In genomic region chr20:32189123-32189410, GRCh38 we compare ENCODE assay signal across 10 cellular contexts. TPM values are rescaled to one million over a fixed set of nuclear protein-coding genes. Genes with fewer than 3 reads are reported as not detected.
A peak's percentile ranks its signal among the peaks of the same experiment; 100 is the strongest.
DNase-seq lines count a peak whose midpoint lies in the region; ATAC-seq and TF ChIP-seq lines count a peak whose summit lies in the region.
"Had no signal": no experiment of that assay in that cellular context is flagged by ENCODE, and none has a peak within 500 bp of the region (broad histone marks: within the 10 kb centered on the region; RNA-seq: fewer than 3 reads in every experiment).

No MANE protein-coding gene starts in this region.

- DNase-seq in stimulated activated naive CD8-positive, alpha-beta T cell treated with anti-CD3 and anti-CD28 coated beads, Interleukin-15, Interleukin-2, amounts not matched to agents 100 U/mL and 50 U/mL, for 24 hours, result no peak
- DNase-seq in natural killer cell (no peak), globus pallidus (ENCODE audit: low spot score) (no peak), GF-D8 (lab: John Stamatoyannopoulos, UW) (no peak)
- no peak for DNase-seq in NK-92 treated with Interleukin-12 subunit alpha and Interleukin-12 subunit beta, amount 100 ng/mL, for 24 hours (lab: John Stamatoyannopoulos, UW)
- DNase-seq: activated gamma-delta T cell, NCI-H446 had no signal

- H3K36me3 Mint-ChIP-seq in stimulated activated naive CD8-positive, alpha-beta T cell treated with anti-CD3 and anti-CD28 coated beads, Interleukin-15, Interleukin-2, amounts not matched to agents 100 ng/mL and 50 ng/mL, for 24 hours (ENCODE audit: low read depth), result peaks cover 22% of the 10 kb centered on the region
- no peaks in the 10 kb centered on the region for H3K36me3 Mint-ChIP-seq in natural killer cell

- H3K4me3 Mint-ChIP-seq in stimulated activated naive CD8-positive, alpha-beta T cell treated with anti-CD3 and anti-CD28 coated beads, Interleukin-15, Interleukin-2, amounts not matched to agents 100 ng/mL and 50 ng/mL, for 24 hours, result peak overlapping the region; percentile 78
- H3K4me3 Mint-ChIP-seq in natural killer cell, result peak overlapping the region; percentile 82

- H3K9me3 Mint-ChIP-seq in stimulated activated naive CD8-positive, alpha-beta T cell treated with anti-CD3 and anti-CD28 coated beads, Interleukin-15, Interleukin-2, amounts not matched to agents 100 ng/mL and 50 ng/mL, for 24 hours, result no peaks in the 10 kb centered on the region
- H3K9me3 Mint-ChIP-seq in natural killer cell, result no peaks in the 10 kb centered on the region

- intact Hi-C loops in natural killer cell (cut with micrococcal nuclease), result no loop called here

- H3K27ac ChIP-seq in cingulate gyrus (ENCODE audit: low read depth, low read length), result peak overlapping the region; percentile 83

- no peaks in the 10 kb centered on the region for H3K27me3 Mint-ChIP-seq in stimulated activated naive CD8-positive, alpha-beta T cell treated with anti-CD3 and anti-CD28 coated beads, Interleukin-15, Interleukin-2, amounts not matched to agents 100 ng/mL and 50 ng/mL, for 24 hours
- no peaks in the 10 kb centered on the region for H3K27me3 Mint-ChIP-seq in natural killer cell (ENCODE audit: low read depth in 2 of 2)

- H3K27ac Mint-ChIP-seq in stimulated activated naive CD8-positive, alpha-beta T cell treated with anti-CD3 and anti-CD28 coated beads, Interleukin-15, Interleukin-2, amounts not matched to agents 100 ng/mL and 50 ng/mL, for 24 hours, result peak overlapping the region; percentile 17
- H3K27ac Mint-ChIP-seq in natural killer cell, result peak overlapping the region; percentile 37 to 60

- H3K4me1 Mint-ChIP-seq in stimulated activated naive CD8-positive, alpha-beta T cell treated with anti-CD3 and anti-CD28 coated beads, Interleukin-15, Interleukin-2, amounts not matched to agents 100 ng/mL and 50 ng/mL, for 24 hours (ENCODE audit: low read depth), result peaks cover 41% of the 10 kb centered on the region
- peaks cover 10 to 26% of the 10 kb centered on the region in 2 donors for H3K4me1 Mint-ChIP-seq in natural killer cell

- no peak for TF ChIP-seq CTCF in natural killer cell (IDR thresholded peaks at IDR 0.05)

- no peak for ATAC-seq in stimulated activated naive CD8-positive, alpha-beta T cell treated with anti-CD3 and anti-CD28 coated beads, Interleukin-15, Interleukin-2, amounts not matched to agents 100 U/mL and 50 U/mL, for 24 hours
- ATAC-seq in natural killer cell, result no peak
- ATAC-seq in GM19023 (IDR thresholded peaks at IDR 0.05; ENCODE audit: unreplicated experiment), result no peak

RNA-seq across cellular contexts. Expression of gene PLAGL2, which starts 18.5 kb away (rescaled TPM):
- total RNA-seq in natural killer cell, result 10 to 100 TPM; 13.5 to 16.6 (median 15.1) TPM

RNA-seq across cellular contexts. Expression of gene POFUT1, which starts 18.6 kb away (rescaled TPM):
- total RNA-seq in natural killer cell, result 10 to 100 TPM in 2 of 3 donors, 1 to 10 TPM in 1; 9.7 to 14.5 (median 13.2) TPM
